Comparison of ENCODE assay signal across 1 cellular context in the genomic region with DNA sequence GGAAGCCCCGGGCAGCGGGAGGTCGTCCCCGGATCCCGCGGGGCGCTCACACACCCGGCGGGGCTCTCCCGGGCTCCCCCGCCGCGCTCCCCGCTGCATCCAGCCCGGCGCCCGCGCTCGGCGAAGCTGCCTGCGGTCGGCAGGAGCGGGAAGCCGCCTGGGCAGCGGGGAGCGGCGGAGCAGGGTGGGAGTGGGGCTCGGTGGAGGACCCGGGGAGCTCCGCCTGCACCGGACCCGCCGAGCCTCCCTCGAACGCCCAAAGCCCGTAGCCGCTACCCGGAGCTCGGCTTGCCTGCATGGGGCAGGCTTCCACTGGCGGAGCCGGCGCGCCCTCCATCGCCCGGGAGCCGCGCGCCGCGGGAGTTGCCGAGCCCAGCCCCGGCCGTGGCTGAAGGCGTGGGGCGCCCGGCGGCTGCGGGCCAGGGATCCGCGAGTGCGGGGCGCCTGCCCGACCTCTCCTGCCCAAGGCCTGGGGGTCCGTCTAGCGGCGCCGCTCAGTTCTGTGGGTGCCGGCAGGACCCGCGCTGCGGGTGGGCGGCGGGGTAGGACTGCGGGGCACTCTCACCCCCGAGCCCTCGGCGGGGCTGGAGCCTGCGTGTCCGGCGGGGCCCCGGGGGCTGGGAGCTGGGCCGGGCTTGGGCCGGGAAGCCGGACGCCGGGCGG.
TF ChIP-seq lines count a peak whose summit lies in the region.

No MANE protein-coding gene starts in this region.

TF ChIP-seq in IMR-90, 13 proteins besides CTCF, POLR2A, EP300 and RAD21:
- TF ChIP-seq FOS (IDR thresholded peaks at IDR 0.05; ENCODE audit: low read depth, low read length): no peak
- no peak for TF ChIP-seq RCOR1 (IDR thresholded peaks at IDR 0.05; ENCODE audit: insufficient replicate concordance, low read length)
- TF ChIP-seq CEBPB (IDR thresholded peaks at IDR 0.05; ENCODE audit: low read depth, low read length): no peak
- TF ChIP-seq NFE2L2 (IDR thresholded peaks at IDR 0.05; ENCODE audit: low read depth, low read length): no peak
- TF ChIP-seq, protein P1, sequence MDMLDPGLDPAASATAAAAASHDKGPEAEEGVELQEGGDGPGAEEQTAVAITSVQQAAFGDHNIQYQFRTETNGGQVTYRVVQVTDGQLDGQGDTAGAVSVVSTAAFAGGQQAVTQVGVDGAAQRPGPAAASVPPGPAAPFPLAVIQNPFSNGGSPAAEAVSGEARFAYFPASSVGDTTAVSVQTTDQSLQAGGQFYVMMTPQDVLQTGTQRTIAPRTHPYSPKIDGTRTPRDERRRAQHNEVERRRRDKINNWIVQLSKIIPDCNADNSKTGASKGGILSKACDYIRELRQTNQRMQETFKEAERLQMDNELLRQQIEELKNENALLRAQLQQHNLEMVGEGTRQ (IDR thresholded peaks at IDR 0.05; ENCODE audit: low read depth, low read length): no peak
- TF ChIP-seq MAZ (IDR thresholded peaks at IDR 0.05; ENCODE audit: borderline replicate concordance, low read depth, low read length): 0 out of 2 replicates have a peak, but pooled peaks have one; percentile 8
- TF ChIP-seq BHLHE40 (IDR thresholded peaks at IDR 0.05; ENCODE audit: low read depth, low read length): no peak
- TF ChIP-seq, protein P2, sequence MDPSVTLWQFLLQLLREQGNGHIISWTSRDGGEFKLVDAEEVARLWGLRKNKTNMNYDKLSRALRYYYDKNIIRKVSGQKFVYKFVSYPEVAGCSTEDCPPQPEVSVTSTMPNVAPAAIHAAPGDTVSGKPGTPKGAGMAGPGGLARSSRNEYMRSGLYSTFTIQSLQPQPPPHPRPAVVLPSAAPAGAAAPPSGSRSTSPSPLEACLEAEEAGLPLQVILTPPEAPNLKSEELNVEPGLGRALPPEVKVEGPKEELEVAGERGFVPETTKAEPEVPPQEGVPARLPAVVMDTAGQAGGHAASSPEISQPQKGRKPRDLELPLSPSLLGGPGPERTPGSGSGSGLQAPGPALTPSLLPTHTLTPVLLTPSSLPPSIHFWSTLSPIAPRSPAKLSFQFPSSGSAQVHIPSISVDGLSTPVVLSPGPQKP (IDR thresholded peaks at IDR 0.05; ENCODE audit: borderline replicate concordance, low read depth, low read length): no peak
- TF ChIP-seq SMC3 (IDR thresholded peaks at IDR 0.05; ENCODE audit: low read depth, low read length): no peak
- no peak for TF ChIP-seq RFX5 (IDR thresholded peaks at IDR 0.05; ENCODE audit: low read depth, low read length)
- TF ChIP-seq CHD1 (IDR thresholded peaks at IDR 0.05; ENCODE audit: low read depth, low read length): 0 out of 2 replicates have a peak, but pooled peaks have one; percentile 45
- TF ChIP-seq MXI1 (IDR thresholded peaks at IDR 0.05; ENCODE audit: borderline replicate concordance, low read depth, low read length): no peak; the same call in 1 of the 2 replicates
- no peak for TF ChIP-seq MAFK (IDR thresholded peaks at IDR 0.05; ENCODE audit: low read depth, low read length)
